ENCODE assay signal across 19 cellular contexts in the genomic region with DNA sequence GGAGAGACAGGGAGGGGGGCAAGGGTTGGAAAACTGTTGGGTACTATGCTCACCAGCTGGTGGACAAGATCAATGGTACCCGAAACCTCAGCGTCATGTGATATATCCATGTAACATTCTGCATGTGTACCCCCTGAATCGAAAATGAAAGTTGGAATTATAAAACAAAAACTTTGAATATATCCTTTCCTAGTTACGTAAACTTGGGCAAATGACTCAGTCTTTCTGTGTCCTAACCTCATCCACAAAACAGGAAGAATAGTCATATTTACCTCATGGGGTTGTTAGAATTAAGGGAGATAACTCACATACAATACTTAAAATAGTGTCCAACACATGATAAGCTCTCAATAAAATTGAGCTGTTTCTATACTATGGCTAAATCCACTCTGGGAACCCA.
DNase-seq lines count a peak whose midpoint lies in the region; ATAC-seq, FAIRE-seq and TF ChIP-seq lines count a peak whose summit lies in the region.
"Had no signal": no experiment of that assay in that cellular context is flagged by ENCODE, and none has a peak within 500 bp of the region (broad histone marks: within the 10 kb centered on the region; RNA-seq: fewer than 3 reads in every experiment).

No MANE protein-coding gene starts in this region.

- no peak overlapping the region for H3K9ac ChIP-seq in PC-3 (ENCODE audit: low read length)
- no peak overlapping the region for H3K9ac ChIP-seq in endothelial cell of umbilical vein (replicated peaks; ENCODE audit: extremely low read depth, insufficient read depth, low read length)

- H4K20me1 ChIP-seq in PC-3 (ENCODE audit: low read length), result no peaks in the 10 kb centered on the region
- no peaks in the 10 kb centered on the region for H4K20me1 ChIP-seq in endothelial cell of umbilical vein (replicated peaks; ENCODE audit: control insufficient read depth, extremely low read depth, insufficient read depth, low read length)

- H3K36me3 ChIP-seq in PC-3 (ENCODE audit: low read depth, low read length) (no peaks in the 10 kb centered on the region), endothelial cell of umbilical vein (ENCODE audit: control insufficient read depth in 2 of 2, extremely low read depth in 1 of 2, insufficient read depth in 2 of 2, low read length in 2 of 2) (no peaks in the 10 kb centered on the region)
- H3K36me3 ChIP-seq: HAP-1 had no signal

- H3K4me3 ChIP-seq in PC-3 (ENCODE audit: low read length) (no peak overlapping the region), endothelial cell of umbilical vein (replicated peaks in 1 of 3; ENCODE audit: insufficient read depth in 1 of 3, low read depth in 1 of 3, low read length in 3 of 3) (no peak overlapping the region)
- H3K4me3 ChIP-seq: HAP-1 had no signal

- no peak for ATAC-seq in PC-3
- ATAC-seq in activated CD8-positive, alpha-beta memory T cell treated with anti-CD3 and anti-CD28 coated beads, Interleukin-2, amount 10 ng/mL, durations not matched to agents 7 days and 5 days, result no peak

- BruUV-seq in PC-3 (replicated peaks; lab: Mats Ljungman, UMichigan) (no TSS peak), endothelial cell of umbilical vein (replicated peaks; lab: Mats Ljungman, UMichigan) (no TSS peak)

- no peak overlapping the region for H2AFZ ChIP-seq in PC-3 (ENCODE audit: low read length)
- H2AFZ ChIP-seq in endothelial cell of umbilical vein (ENCODE audit: low read depth, low read length), result peak overlapping the region; percentile 58

- TF ChIP-seq CTCF in PC-3 (conservative IDR thresholded peaks at IDR 0.05; ENCODE audit: low read depth, low read length), result no peak
- no peak for TF ChIP-seq CTCF in endothelial cell of umbilical vein (IDR thresholded peaks at IDR 0.05; ENCODE audit: extremely low read depth in 1 of 2, insufficient read depth in 1 of 2, low read depth in 1 of 2, low read length in 2 of 2)

- H3K4me1 Mint-ChIP-seq in activated CD8-positive, alpha-beta memory T cell treated with anti-CD3 and anti-CD28 coated beads, Interleukin-2, amount 10 ng/mL, durations not matched to agents 7 days and 5 days, result no peaks in the 10 kb centered on the region
- H3K4me1 Mint-ChIP-seq: CD8-positive, alpha-beta memory T cell had no signal

- H3K79me2 ChIP-seq in PC-3 (ENCODE audit: low read length) (no peaks in the 10 kb centered on the region), endothelial cell of umbilical vein (ENCODE audit: control insufficient read depth, insufficient read depth, low read length) (no peaks in the 10 kb centered on the region)

- no peak for TF ChIP-seq POLR2A in endothelial cell of umbilical vein (IDR thresholded peaks at IDR 0.05; ENCODE audit: low read depth, low read length)

- no peaks in the 10 kb centered on the region for H3K9me2 ChIP-seq in PC-3 (replicated peaks; ENCODE audit: low read length)

- CTCF ChIA-PET in PC-3 (lab: Charles Lee), result no interaction called here
- CTCF ChIA-PET in endothelial cell of umbilical vein (lab: Charles Lee), result no interaction called here
- CTCF ChIA-PET in activated CD8-positive, alpha-beta memory T cell treated with anti-CD3 and anti-CD28 coated beads, Interleukin-2, amount 10 ng/mL, durations not matched to agents 7 days and 5 days (lab: Charles Lee), result no interaction called here

- H3K27me3 ChIP-seq in PC-3 (ENCODE audit: low read length), result no peaks in the 10 kb centered on the region; the same call in 1 of the 2 replicates
- H3K27me3 ChIP-seq in endothelial cell of umbilical vein (ENCODE audit: control insufficient read depth in 2 of 2, insufficient read depth in 2 of 2, low read length in 2 of 2), result no peaks in the 10 kb centered on the region

- no peak overlapping the region for H3K27ac Mint-ChIP-seq in activated CD8-positive, alpha-beta memory T cell treated with anti-CD3 and anti-CD28 coated beads, Interleukin-2, amount 10 ng/mL, durations not matched to agents 7 days and 5 days
- H3K27ac Mint-ChIP-seq: CD8-positive, alpha-beta memory T cell; T-helper 2 cell treated with Interferon-gamma antibody and Interleukin-4, amounts not matched to agents 5 μg/mL and 100 μg/mL, for 36 hours had no signal

- POLR2A ChIA-PET in PC-3 (lab: Charles Lee; ENCODE audit: unreplicated experiment), result no interaction called here
- POLR2A ChIA-PET in endothelial cell of umbilical vein (lab: Charles Lee), result no interaction called here

- H3K4me1 ChIP-seq in PC-3 (ENCODE audit: insufficient read depth, low read length), result no peaks in the 10 kb centered on the region
- H3K4me1 ChIP-seq in endothelial cell of umbilical vein (ENCODE audit: control insufficient read depth, extremely low read depth, insufficient read depth, low read length), result peaks cover 3% of the 10 kb centered on the region
- H3K4me1 ChIP-seq: HAP-1 had no signal

- intact Hi-C loops in PC-3 (cut with micrococcal nuclease), result no loop called here
- intact Hi-C loops in endothelial cell of umbilical vein (cut with micrococcal nuclease), result no loop called here

- no peak overlapping the region for H3K27ac ChIP-seq in PC-3 (ENCODE audit: low read length)
- H3K27ac ChIP-seq in endothelial cell of umbilical vein (ENCODE audit: insufficient read depth, low read depth, low read length), result no peak overlapping the region
- H3K27ac ChIP-seq: HL-60 had no signal

- dilution Hi-C loops in endothelial cell of umbilical vein (cut with MboI; ENCODE audit: extremely low pct_ligation_motif_present, low sequenced_read_pairs), result no loop called here

- no peaks in the 10 kb centered on the region for H3K27me3 Mint-ChIP-seq in activated CD8-positive, alpha-beta memory T cell treated with anti-CD3 and anti-CD28 coated beads, Interleukin-2, amount 10 ng/mL, durations not matched to agents 7 days and 5 days

- H3K9me3 ChIP-seq in PC-3 (ENCODE audit: low read length) (no peaks in the 10 kb centered on the region), endothelial cell of umbilical vein (replicated peaks; ENCODE audit: control insufficient read depth, insufficient read depth, low read length) (no peaks in the 10 kb centered on the region)
- H3K9me3 ChIP-seq: HAP-1 had no signal

- H3K4me2 ChIP-seq in PC-3 (ENCODE audit: low read length) (peak overlapping the region; percentile 18; the same call in 1 of the 2 replicates), endothelial cell of umbilical vein (ENCODE audit: insufficient read depth, low read length) (no peak overlapping the region)

- H3K9me1 ChIP-seq in endothelial cell of umbilical vein (replicated peaks; ENCODE audit: control insufficient read depth, extremely low read depth, insufficient read depth, low read length), result no peaks in the 10 kb centered on the region

- H3K9me3 Mint-ChIP-seq in activated CD8-positive, alpha-beta memory T cell treated with anti-CD3 and anti-CD28 coated beads, Interleukin-2, amount 10 ng/mL, durations not matched to agents 7 days and 5 days (ENCODE audit: low read depth), result no peaks in the 10 kb centered on the region
- H3K9me3 Mint-ChIP-seq: CD8-positive, alpha-beta memory T cell; T-helper 2 cell treated with Interferon-gamma antibody and Interleukin-4, amounts not matched to agents 5 μg/mL and 100 μg/mL, for 36 hours had no signal

- FAIRE-seq in endothelial cell of umbilical vein (lab: Jason Lieb, UNC) (no peak), frontal cortex (lab: Jason Lieb, UNC) (no peak)
- FAIRE-seq: GM18507, RCC 7860 had no signal

- no peaks in the 10 kb centered on the region for H3F3A ChIP-seq in PC-3 (ENCODE audit: low read length, unreplicated experiment)

- H3K4me3 Mint-ChIP-seq in activated CD8-positive, alpha-beta memory T cell treated with anti-CD3 and anti-CD28 coated beads, Interleukin-2, amount 10 ng/mL, durations not matched to agents 7 days and 5 days, result no peak overlapping the region
- H3K4me3 Mint-ChIP-seq: CD8-positive, alpha-beta memory T cell; T-helper 2 cell treated with Interferon-gamma antibody and Interleukin-4, amounts not matched to agents 5 μg/mL and 100 μg/mL, for 36 hours had no signal

- DNase-seq in Daoy (ENCODE audit: low read depth) (peak; percentile 32), HS-5 (ENCODE audit: low read depth) (peak; percentile 33), PC-3 (no peak), endothelial cell of umbilical vein (ENCODE audit: low read depth, low spot score) (peak; percentile 24), mesenteric fat pad (ENCODE audit: low spot score) (no peak), frontal cortex (ENCODE audit: low spot score in 2 of 2) (no peak), dermis blood vessel endothelial cell (no peak)
- DNase-seq in activated CD8-positive, alpha-beta memory T cell treated with anti-CD3 and anti-CD28 coated beads, Interleukin-2, amount 10 ng/mL, durations not matched to agents 7 days and 5 days, result no peak
- DNase-seq: CD8-positive, alpha-beta memory T cell; NCI-H1092; NCI-H1694 treated with DMSO at 0.1 percent for 48 hours; NCI-H446 treated with DMSO at 0.1 percent for 48 hours; NCI-H748 treated with DMSO at 0.1 percent for 48 hours; SW 1271 had no signal

- H3K36me3 Mint-ChIP-seq in activated CD8-positive, alpha-beta memory T cell treated with anti-CD3 and anti-CD28 coated beads, Interleukin-2, amount 10 ng/mL, durations not matched to agents 7 days and 5 days, result no peaks in the 10 kb centered on the region
- H3K36me3 Mint-ChIP-seq: CD8-positive, alpha-beta memory T cell had no signal

TF ChIP-seq in endothelial cell of umbilical vein, 7 proteins besides CTCF, POLR2A, EP300 and RAD21:
- TF ChIP-seq FOS (IDR thresholded peaks at IDR 0.05; ENCODE audit: borderline replicate concordance, insufficient read depth, low read length), result peak; percentile 53
- no peak for TF ChIP-seq POLR2AphosphoS5 (IDR thresholded peaks at IDR 0.05; ENCODE audit: insufficient read depth, low read depth, low read length)
- TF ChIP-seq, protein P1, sequence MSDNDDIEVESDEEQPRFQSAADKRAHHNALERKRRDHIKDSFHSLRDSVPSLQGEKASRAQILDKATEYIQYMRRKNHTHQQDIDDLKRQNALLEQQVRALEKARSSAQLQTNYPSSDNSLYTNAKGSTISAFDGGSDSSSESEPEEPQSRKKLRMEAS (IDR thresholded peaks at IDR 0.05; ENCODE audit: insufficient read depth, insufficient read length), result no peak
- TF ChIP-seq EZH2 (IDR thresholded peaks at IDR 0.05; ENCODE audit: borderline replicate concordance, low read depth, low read length, severe bottlenecking), result no peak
- TF ChIP-seq GATA2 (IDR thresholded peaks at IDR 0.05; ENCODE audit: insufficient read depth, insufficient read length, low read depth, low read length), result peak; percentile 32

Comparison
In these comparisons a context has a peak if more than half of its experiments do, and no peak if none do; other contexts are left out.
1. DNase-seq: peak in Daoy (single experiment), HS-5 (single experiment) and endothelial cell of umbilical vein (single experiment); none in PC-3 (single experiment), mesenteric fat pad (single experiment), activated CD8-positive, alpha-beta memory T cell treated with anti-CD3 and anti-CD28 coated beads, Interleukin-2, amount 10 ng/mL, durations not matched to agents 7 days and 5 days (single experiment), frontal cortex (0 of 2) and dermis blood vessel endothelial cell (single experiment).